ENCODE assay signal across 8 cellular contexts in genomic region chr6:99425647-99426453, GRCh38. TPM values are rescaled to one million over a fixed set of nuclear protein-coding genes. Genes with fewer than 3 reads are reported as not detected.
DNase-seq lines count a peak whose midpoint lies in the region; ATAC-seq and TF ChIP-seq lines count a peak whose summit lies in the region.

No MANE protein-coding gene starts in this region.

- H3K9me3 ChIP-seq in BLaER1 (no peaks in the 10 kb centered on the region), duodenal mucosa (ENCODE audit: control insufficient read depth in 1 of 2, low read length in 2 of 2) (no peaks in the 10 kb centered on the region), right lobe of liver (no peaks in the 10 kb centered on the region)

- WGBS in right lobe of liver (ENCODE audit: insufficient coverage, low coverage, low lambda C conversion rate, missing lambda C conversion rate) = 1% methylated on average over 27 of the region's 29 CpGs

- peaks cover 29% of the 10 kb centered on the region for H3K36me3 ChIP-seq in BLaER1
- peaks cover 0 to 6% of the 10 kb centered on the region in 2 donors for H3K36me3 ChIP-seq in duodenal mucosa (ENCODE audit: control insufficient read depth in 1 of 2, insufficient read depth in 2 of 2, low read length in 2 of 2)
- no peaks in the 10 kb centered on the region for H3K36me3 ChIP-seq in right lobe of liver

- DNase-seq in NCI-H524 treated with DMSO at 0.1 percent for 48 hours (lab: John Stamatoyannopoulos, UW) = peak; percentile 72
- peak; percentile 38 for DNase-seq in activated CD4-positive, alpha-beta T cell treated with anti-CD3 and anti-CD28 coated beads, Interleukin-2, amount 50 U/mL, for 1 hour
- DNase-seq in right lobe of liver = peak; percentile 92 to 93 (median 92)
- DNase-seq in stimulated activated CD4-positive, alpha-beta T cell treated with anti-CD3 and anti-CD28 coated beads, Interleukin-4, amount 100 ng/mL, for 4 hours = peak; percentile 53 to 56

- H3K27ac ChIP-seq in BLaER1 = peak overlapping the region; percentile 93
- peak overlapping the region; percentile 90 for H3K27ac ChIP-seq in duodenal mucosa (ENCODE audit: low read depth, low read length)
- peak overlapping the region; percentile 93 to 97 (median 97) for H3K27ac ChIP-seq in right lobe of liver

- intact Hi-C loops in right lobe of liver (cut with DNase I) = no loop called here

- TF ChIP-seq CTCF in right lobe of liver (IDR thresholded peaks at IDR 0.05) = peak; percentile 32 to 55 (median 48)

- H3K4me1 ChIP-seq in BLaER1 (peaks cover 39% of the 10 kb centered on the region), duodenal mucosa (ENCODE audit: control insufficient read depth in 1 of 2, insufficient read depth in 2 of 2, low read length in 2 of 2) (peaks cover 32 to 39% of the 10 kb centered on the region in 2 donors), right lobe of liver (peaks cover 0 to 41% (median 5%) of the 10 kb centered on the region in 4 donors)

- TF ChIP-seq POLR2A in GM19099 (IDR thresholded peaks at IDR 0.05; ENCODE audit: extremely low read depth, insufficient read length, low read depth) (peak; percentile 19), right lobe of liver (IDR thresholded peaks at IDR 0.05) (no peak)

- H3K9ac ChIP-seq in BLaER1 (peak overlapping the region; percentile 89), duodenal mucosa (ENCODE audit: low read depth in 1 of 2, low read length in 2 of 2) (peak overlapping the region; percentile 65 to 94)

- peaks cover 38% of the 10 kb centered on the region for H4K20me1 ChIP-seq in BLaER1

- peak; percentile 55 for ATAC-seq in HG03439 (IDR thresholded peaks at IDR 0.05; ENCODE audit: unreplicated experiment)
- ATAC-seq in right lobe of liver = peak; percentile 76 to 83 (median 82)

- H3K27me3 ChIP-seq in BLaER1 (no peaks in the 10 kb centered on the region), duodenal mucosa (ENCODE audit: control insufficient read depth in 1 of 2, insufficient read depth in 2 of 2, low read length in 2 of 2) (no peaks in the 10 kb centered on the region), right lobe of liver (no peaks in the 10 kb centered on the region)

- H3K4me2 ChIP-seq in BLaER1 = peak overlapping the region; percentile 76

- H3K4me3 ChIP-seq in BLaER1 = peak overlapping the region; percentile 73
- H3K4me3 ChIP-seq in duodenal mucosa (ENCODE audit: low read depth in 1 of 2, low read length in 2 of 2) = peak overlapping the region; percentile 91 to 98
- peak overlapping the region; percentile 66 to 82 (median 79) for H3K4me3 ChIP-seq in right lobe of liver

RNA-seq across cellular contexts. Expression of gene PNISR, which starts 0.7 kb away (rescaled TPM):
- 10 to 100 TPM; 26.8 to 43.3 (median 33.9) TPM for total RNA-seq in right lobe of liver

RNA-seq across cellular contexts. Expression of gene COQ3, which starts 31.9 kb away (rescaled TPM):
- 1 to 10 TPM; 5.6 to 8.2 (median 6.7) TPM for total RNA-seq in right lobe of liver

Comparison
In these comparisons a context has a peak if more than half of its experiments do, and no peak if none do; other contexts are left out.
1. Peak in every context shown above with its lines: DNase-seq, ATAC-seq, H3K4me3 ChIP-seq and H3K27ac ChIP-seq.
2. DNase-seq: peak in every context shown above with its lines; median percentile 92 in right lobe of liver; 72 in NCI-H524 treated with DMSO at 0.1 percent for 48 hours; 54 in stimulated activated CD4-positive, alpha-beta T cell treated with anti-CD3 and anti-CD28 coated beads, Interleukin-4, amount 100 ng/mL, for 4 hours; 38 in activated CD4-positive, alpha-beta T cell treated with anti-CD3 and anti-CD28 coated beads, Interleukin-2, amount 50 U/mL, for 1 hour.